Comparison of ENCODE assay signal across 8 cellular contexts in genomic region chr17:30095507-30096244, GRCh38. TPM values are rescaled to one million over a fixed set of nuclear protein-coding genes. Genes with fewer than 3 reads are reported as not detected.
DNase-seq lines count a peak whose midpoint lies in the region; ATAC-seq, FAIRE-seq and TF ChIP-seq lines count a peak whose summit lies in the region.

No MANE protein-coding gene starts in this region.

- H3K4me3 Mint-ChIP-seq in neural progenitor cell, result no peak overlapping the region
- H3K4me3 Mint-ChIP-seq in activated CD4-positive, alpha-beta memory T cell treated with anti-CD3 and anti-CD28 coated beads for 36 hours, result no peak overlapping the region

- no peaks in the 10 kb centered on the region for H3F3A ChIP-seq in neural progenitor cell (ENCODE audit: low read depth)

- no peaks in the 10 kb centered on the region for H3K9me3 ChIP-seq in neural progenitor cell (ENCODE audit: low read depth)

- peaks cover 15% of the 10 kb centered on the region for H3K4me1 Mint-ChIP-seq in neural progenitor cell
- H3K4me1 Mint-ChIP-seq in activated CD4-positive, alpha-beta memory T cell treated with anti-CD3 and anti-CD28 coated beads for 36 hours (ENCODE audit: low read depth), result peaks cover 4% of the 10 kb centered on the region

- no peak for FAIRE-seq in H54 (lab: Jason Lieb, UNC)

- no peak overlapping the region for H3K4me3 ChIP-seq in neural progenitor cell

- CTCF ChIA-PET in activated CD4-positive, alpha-beta memory T cell treated with anti-CD3 and anti-CD28 coated beads for 36 hours (lab: Charles Lee), result interaction anchor here (0.7 to 6.0 kb wide), 10 partner anchors 9 to 288 kb away, joined by 3 to 69 read pairs (median 4); no protein-coding TSS in a partner anchor

- no peak for ATAC-seq in GM18520 (IDR thresholded peaks at IDR 0.05; ENCODE audit: unreplicated experiment)

- no peak overlapping the region for H3K9ac ChIP-seq in neural progenitor cell

- POLR2A ChIA-PET in activated CD4-positive, alpha-beta memory T cell treated with anti-CD3 and anti-CD28 coated beads for 36 hours (lab: Charles Lee), result no interaction called here

- no peaks in the 10 kb centered on the region for H3K79me2 ChIP-seq in neural progenitor cell (ENCODE audit: low read depth)

- no peaks in the 10 kb centered on the region for H3K27me3 ChIP-seq in neural progenitor cell

- no peaks in the 10 kb centered on the region for H3K36me3 ChIP-seq in neural progenitor cell

- no peak overlapping the region for H3K27ac ChIP-seq in neural progenitor cell

- no peaks in the 10 kb centered on the region for H3K4me1 ChIP-seq in neural progenitor cell

- no peak overlapping the region for H3K27ac Mint-ChIP-seq in neural progenitor cell
- H3K27ac Mint-ChIP-seq in activated CD4-positive, alpha-beta memory T cell treated with anti-CD3 and anti-CD28 coated beads for 36 hours, result no peak overlapping the region

- H3K27me3 Mint-ChIP-seq in neural progenitor cell (ENCODE audit: insufficient read depth, low read depth), result peaks cover 7% of the 10 kb centered on the region
- H3K27me3 Mint-ChIP-seq in activated CD4-positive, alpha-beta memory T cell treated with anti-CD3 and anti-CD28 coated beads for 36 hours, result peaks cover 6% of the 10 kb centered on the region

- TF ChIP-seq CTCF in neural progenitor cell (IDR thresholded peaks at IDR 0.05), result peak; percentile 67

- no peak overlapping the region for H3K4me2 ChIP-seq in neural progenitor cell

- TF ChIP-seq POLR2A in H54 (IDR thresholded peaks at IDR 0.05; ENCODE audit: low read depth, low read length), result no peak

- no peaks in the 10 kb centered on the region for H3K36me3 Mint-ChIP-seq in neural progenitor cell
- no peaks in the 10 kb centered on the region for H3K36me3 Mint-ChIP-seq in activated CD4-positive, alpha-beta memory T cell treated with anti-CD3 and anti-CD28 coated beads for 36 hours

- DNase-seq in COR-L47 (lab: John Stamatoyannopoulos, UW) (peak; percentile 38), H54 (ENCODE audit: insufficient read length, low spot score) (peak; percentile 18), OCI-M1 (lab: John Stamatoyannopoulos, UW) (peak; percentile 80), epidermal melanocyte (ENCODE audit: insufficient read length, low spot score) (peak; percentile 36), neural progenitor cell (ENCODE audit: low spot score) (peak; percentile 64)
- DNase-seq in NK-92 treated with Interleukin-12 subunit alpha and Interleukin-12 subunit beta, amount 100 ng/mL, for 24 hours (lab: John Stamatoyannopoulos, UW), result no peak
- DNase-seq in activated CD4-positive, alpha-beta memory T cell treated with anti-CD3 and anti-CD28 coated beads for 36 hours, result no peak

- H4K20me1 ChIP-seq in neural progenitor cell (ENCODE audit: low read depth), result no peaks in the 10 kb centered on the region

- intact Hi-C loops in activated CD4-positive, alpha-beta memory T cell treated with anti-CD3 and anti-CD28 coated beads for 36 hours (cut with micrococcal nuclease), result loop anchor here (10.0 kb wide), 2 partner anchors 291 to 471 kb away; partner anchors contain the start of gene CORO6

- no peaks in the 10 kb centered on the region for H3K9me3 Mint-ChIP-seq in neural progenitor cell
- no peaks in the 10 kb centered on the region for H3K9me3 Mint-ChIP-seq in activated CD4-positive, alpha-beta memory T cell treated with anti-CD3 and anti-CD28 coated beads for 36 hours

- H2AFZ ChIP-seq in neural progenitor cell (replicated peaks), result no peak overlapping the region

RNA-seq across cellular contexts. Expression of gene NSRP1, which starts 20.9 kb away (rescaled TPM):
- 13.1 and 14.8 TPM in 2 replicates for total RNA-seq in neural progenitor cell (ENCODE audit: low replicate concordance)
- total RNA-seq in activated CD4-positive, alpha-beta memory T cell treated with anti-CD3 and anti-CD28 coated beads for 36 hours, result 10 to 100 TPM; 24.3 to 26.5 TPM

Comparison
In these comparisons a context has a peak if more than half of its experiments do, and no peak if none do; other contexts are left out.
1. DNase-seq: peak in COR-L47 (single experiment), H54 (single experiment), OCI-M1 (single experiment), epidermal melanocyte (single experiment) and neural progenitor cell (single experiment); none in NK-92 treated with Interleukin-12 subunit alpha and Interleukin-12 subunit beta, amount 100 ng/mL, for 24 hours (single experiment) and activated CD4-positive, alpha-beta memory T cell treated with anti-CD3 and anti-CD28 coated beads for 36 hours (single experiment).